ENCODE assay signal across 8 cellular contexts in the genomic region with DNA sequence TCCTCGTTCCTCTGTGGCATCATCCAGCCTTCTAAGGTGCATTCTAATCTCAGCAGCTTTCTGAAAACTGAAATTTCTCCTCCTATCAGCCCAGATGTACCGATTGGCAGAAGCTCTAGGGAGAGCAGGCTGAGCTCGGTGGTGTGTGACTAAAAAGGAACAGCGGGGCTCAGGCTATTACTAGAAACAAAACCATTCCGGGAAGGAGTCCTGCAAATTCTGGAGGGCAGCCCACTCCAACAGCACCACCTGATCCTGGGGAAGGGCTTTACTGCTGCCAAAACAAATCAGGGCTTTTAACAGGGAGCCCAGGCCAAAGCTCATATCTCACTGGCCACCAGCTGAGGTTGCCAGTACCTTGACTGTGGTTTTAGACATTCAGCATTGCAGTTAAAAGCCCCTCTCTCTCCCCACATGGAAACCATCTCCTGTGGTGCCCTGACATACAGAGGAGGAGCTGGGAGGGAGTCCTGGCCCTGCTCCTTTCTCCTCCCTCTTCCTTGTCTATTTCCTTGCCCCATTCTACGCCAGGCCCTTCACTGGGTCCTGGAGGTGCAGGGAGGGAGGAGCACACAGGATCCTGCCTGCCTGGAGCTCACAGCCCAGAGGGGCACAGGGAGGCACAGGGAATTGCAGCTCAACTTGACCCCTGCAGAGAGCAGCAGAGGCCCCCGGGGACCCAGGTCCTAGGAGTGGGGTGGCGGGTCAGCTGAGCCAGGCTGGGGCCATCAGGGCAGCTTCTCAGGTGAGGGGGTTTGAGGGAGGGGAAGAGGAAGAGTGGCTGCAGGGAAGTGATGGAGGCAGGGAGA. TPM values are rescaled to one million over a fixed set of nuclear protein-coding genes. Genes with fewer than 3 reads are reported as not detected.
DNase-seq lines count a peak whose midpoint lies in the region; ATAC-seq and TF ChIP-seq lines count a peak whose summit lies in the region.

No MANE protein-coding gene starts in this region.

- H3K36me3 Mint-ChIP-seq in effector memory CD8-positive, alpha-beta T cell (ENCODE audit: insufficient read depth), result peaks cover 63% of the 10 kb centered on the region

- no peak for TF ChIP-seq POLR2A in vagina (IDR thresholded peaks at IDR 0.05)

- WGBS in trophoblast cell (ENCODE audit: extremely low coverage, insufficient coverage, insufficient read length), result no CpG with 5 or more reads among the region's 8 CpGs

- no peak overlapping the region for H3K18ac ChIP-seq in trophoblast cell (ENCODE audit: low read length)

- H4K12ac ChIP-seq in trophoblast cell (ENCODE audit: low read depth, low read length), result no peak overlapping the region

- H3K27ac Mint-ChIP-seq in effector memory CD8-positive, alpha-beta T cell, result peak overlapping the region; percentile 98 to 99

- no peak overlapping the region for H2BK12ac ChIP-seq in trophoblast cell (ENCODE audit: low read length)

- no peak overlapping the region for H3K14ac ChIP-seq in trophoblast cell (ENCODE audit: low read length)

- no peak overlapping the region for H3K9ac ChIP-seq in trophoblast cell (ENCODE audit: low read length)

- no peak overlapping the region for H2BK120ac ChIP-seq in trophoblast cell (ENCODE audit: insufficient read depth, low read length, poor library complexity)

- peak overlapping the region; percentile 40; the same call in 1 of the 2 replicates for H3K4me3 ChIP-seq in GM06990 (replicated peaks; ENCODE audit: low read depth, low read length)
- peak overlapping the region; percentile 75 to 92 for H3K4me3 ChIP-seq in muscle layer of duodenum (ENCODE audit: low read depth in 1 of 2, low read length in 2 of 2)
- peak overlapping the region; percentile 45 to 63 for H3K4me3 ChIP-seq in vagina
- H3K4me3 ChIP-seq in trophoblast cell (ENCODE audit: low read depth, low read length), result no peak overlapping the region

- no peak overlapping the region for H3K23ac ChIP-seq in trophoblast cell (ENCODE audit: low read length)

- H3K27me3 ChIP-seq in GM06990 (replicated peaks; ENCODE audit: control insufficient read depth, insufficient read depth, low read length), result no peaks in the 10 kb centered on the region
- no peaks in the 10 kb centered on the region for H3K27me3 ChIP-seq in muscle layer of duodenum (ENCODE audit: low read depth, low read length)
- no peaks in the 10 kb centered on the region for H3K27me3 ChIP-seq in vagina
- H3K27me3 ChIP-seq in trophoblast cell (ENCODE audit: insufficient read depth, low read length), result no peaks in the 10 kb centered on the region

- no peak overlapping the region for H3K4ac ChIP-seq in trophoblast cell (ENCODE audit: low read depth, low read length)

- no peak overlapping the region for H2AK5ac ChIP-seq in trophoblast cell (ENCODE audit: low read length)

- TF ChIP-seq CTCF in GM06990 (IDR thresholded peaks at IDR 0.05; ENCODE audit: insufficient read depth, low read length, poor library complexity, severe bottlenecking) (no peak), vagina (IDR thresholded peaks at IDR 0.05) (no peak)

- H2AFZ ChIP-seq in trophoblast cell (ENCODE audit: insufficient read depth, low read length, poor library complexity), result no peak overlapping the region

- H3K27me3 Mint-ChIP-seq in effector memory CD8-positive, alpha-beta T cell, result no peaks in the 10 kb centered on the region

- peak overlapping the region; percentile 94 to 95 for H3K4me3 Mint-ChIP-seq in effector memory CD8-positive, alpha-beta T cell

- intact Hi-C loops in vagina (cut with DNase I), result no loop called here

- no peaks in the 10 kb centered on the region for H3K9me3 Mint-ChIP-seq in effector memory CD8-positive, alpha-beta T cell

- H3K36me3 ChIP-seq in GM06990 (ENCODE audit: control insufficient read depth, insufficient read depth, low read length) (no peaks in the 10 kb centered on the region), muscle layer of duodenum (ENCODE audit: control insufficient read depth in 1 of 2, insufficient read depth in 2 of 2, low read length in 2 of 2) (no peaks in the 10 kb centered on the region), vagina (no peaks in the 10 kb centered on the region), trophoblast cell (ENCODE audit: control insufficient read depth in 1 of 2, insufficient read depth in 2 of 2, low read length in 2 of 2) (no peaks in the 10 kb centered on the region)

- H3K79me2 ChIP-seq in trophoblast cell (ENCODE audit: control insufficient read depth, insufficient read depth, low read length, poor library complexity), result no peaks in the 10 kb centered on the region

- H4K91ac ChIP-seq in trophoblast cell (ENCODE audit: low read depth, low read length), result no peak overlapping the region

- peak; percentile 11 for ATAC-seq in effector memory CD8-positive, alpha-beta T cell (replicated peaks)
- ATAC-seq in GM18907 (IDR thresholded peaks at IDR 0.05; ENCODE audit: unreplicated experiment), result no peak
- no peak for ATAC-seq in GM18502 (IDR thresholded peaks at IDR 0.05; ENCODE audit: poor library complexity, unreplicated experiment)

- H2BK5ac ChIP-seq in trophoblast cell (ENCODE audit: low read depth, low read length, poor library complexity), result no peak overlapping the region

- no peak overlapping the region for H4K8ac ChIP-seq in trophoblast cell (ENCODE audit: low read depth, low read length)

- no peak for DNase-seq in GM06990 (ENCODE audit: extremely low read depth, insufficient read length)
- DNase-seq in RPMI7951 (ENCODE audit: low read depth), result peak; percentile 79
- DNase-seq in effector memory CD8-positive, alpha-beta T cell, result no peak
- DNase-seq in vagina (ENCODE audit: extremely low spot score in 2 of 2), result no peak
- DNase-seq in trophoblast cell, result no peak

- H3K9me3 ChIP-seq in muscle layer of duodenum (ENCODE audit: control insufficient read depth in 1 of 2, low read length in 2 of 2), result no peaks in the 10 kb centered on the region
- H3K9me3 ChIP-seq in vagina, result no peaks in the 10 kb centered on the region
- peaks cover 3% of the 10 kb centered on the region for H3K9me3 ChIP-seq in trophoblast cell (ENCODE audit: insufficient read depth, low read depth, low read length)

- H3K4me2 ChIP-seq in trophoblast cell (ENCODE audit: low read length), result no peak overlapping the region

- peaks cover 76 to 77% of the 10 kb centered on the region in 2 donors for H3K4me1 Mint-ChIP-seq in effector memory CD8-positive, alpha-beta T cell (ENCODE audit: low read depth in 2 of 2)

- peaks cover 14 to 20% of the 10 kb centered on the region in 2 donors for H3K4me1 ChIP-seq in muscle layer of duodenum (ENCODE audit: control insufficient read depth in 1 of 2, insufficient read depth in 2 of 2, low read length in 2 of 2)
- H3K4me1 ChIP-seq in vagina, result peaks cover 31% of the 10 kb centered on the region
- peaks cover 9 to 12% of the 10 kb centered on the region in 2 experiments for H3K4me1 ChIP-seq in trophoblast cell (ENCODE audit: control insufficient read depth in 1 of 2, insufficient read depth in 2 of 2, low read length in 2 of 2)

- H3K79me1 ChIP-seq in trophoblast cell (ENCODE audit: low read length), result peaks cover 4% of the 10 kb centered on the region

- H3K27ac ChIP-seq in muscle layer of duodenum (ENCODE audit: low read length) (peak overlapping the region; percentile 87), vagina (peak overlapping the region; percentile 84), trophoblast cell (ENCODE audit: low read depth, low read length) (no peak overlapping the region)

RNA-seq across cellular contexts. Expression of a gene that starts 0.9 kb away (rescaled TPM):
- total RNA-seq in RPMI7951 (2014; rRNA removed; shearing (Covaris generic)), result 22.1 and 36.3 TPM in 2 replicates
- 43.5 TPM for total RNA-seq in vagina
- polyA plus RNA-seq in trophoblast cell (2013), result 0.79 and 0.99 TPM in 2 replicates

RNA-seq across cellular contexts. Expression of a gene that starts 25.7 kb away (rescaled TPM):
- total RNA-seq in RPMI7951 (2014; rRNA removed; shearing (Covaris generic)), result not detected in 2 replicates
- total RNA-seq in vagina, result not detected
- polyA plus RNA-seq in trophoblast cell (2013), result 0.18 and 0.22 TPM in 2 replicates

RNA-seq across cellular contexts. Expression of a gene that starts 31.6 kb away (rescaled TPM):
- 0.12 TPM in 1 of 2 replicates, not detected in the other for total RNA-seq in RPMI7951 (2014; rRNA removed; shearing (Covaris generic))
- 2.7 TPM for total RNA-seq in vagina
- 1.4 and 1.5 TPM in 2 replicates for polyA plus RNA-seq in trophoblast cell (2013)

RNA-seq across cellular contexts. Expression of a gene that starts 46.5 kb away (rescaled TPM):
- not detected in 2 replicates for total RNA-seq in RPMI7951 (2014; rRNA removed; shearing (Covaris generic))
- total RNA-seq in vagina, result 0.74 TPM
- polyA plus RNA-seq in trophoblast cell (2013), result 3.1 TPM in 2 replicates
